Comparison of ENCODE assay signal across 8 cellular contexts in genomic region chr2:157777425-157777824, GRCh38.
DNase-seq lines count a peak whose midpoint lies in the region; ATAC-seq and TF ChIP-seq lines count a peak whose summit lies in the region.

No MANE protein-coding gene starts in this region.

- H3K4me1 ChIP-seq in ovary (ENCODE audit: insufficient read depth), result peaks cover 2% of the 10 kb centered on the region

- no peaks in the 10 kb centered on the region for H3K27me3 ChIP-seq in ovary

- POLR2A ChIA-PET in activated CD4-positive, alpha-beta memory T cell treated with anti-CD3 and anti-CD28 coated beads for 36 hours (lab: Charles Lee), result no interaction called here

- TF ChIP-seq CTCF in epithelial cell of esophagus (IDR thresholded peaks at IDR 0.05; ENCODE audit: insufficient read depth, low read depth, low read length, missing control alignments) (peak; percentile 73), ovary (IDR thresholded peaks at IDR 0.05) (peak in 2 of 3 donors; percentile 62 to 66)

- WGBS in ovary, 3 donors, result 59 to 60% (median 59%) methylated on average over 4 of the region's 4 CpGs

- H3K36me3 Mint-ChIP-seq in activated CD4-positive, alpha-beta memory T cell treated with anti-CD3 and anti-CD28 coated beads for 36 hours, result peaks cover 35% of the 10 kb centered on the region

- peaks cover 12% of the 10 kb centered on the region for H3K4me1 Mint-ChIP-seq in activated CD4-positive, alpha-beta memory T cell treated with anti-CD3 and anti-CD28 coated beads for 36 hours (ENCODE audit: low read depth)

- H3K27ac Mint-ChIP-seq in activated CD4-positive, alpha-beta memory T cell treated with anti-CD3 and anti-CD28 coated beads for 36 hours, result no peak overlapping the region

- intact Hi-C loops in activated CD4-positive, alpha-beta memory T cell treated with anti-CD3 and anti-CD28 coated beads for 36 hours (cut with micrococcal nuclease), result loop anchor here (1.0 kb wide), 2 partner anchors 121 to 233 kb away; no protein-coding TSS in a partner anchor
- intact Hi-C loops in ovary (cut with DNase I), result loop anchor here in 3 of 4 donors (5.0 to 10.0 kb wide), 4 partner anchors 230 to 283 kb away; no protein-coding TSS in a partner anchor

- no peak overlapping the region for H3K4me3 Mint-ChIP-seq in activated CD4-positive, alpha-beta memory T cell treated with anti-CD3 and anti-CD28 coated beads for 36 hours

- DNase-seq in SIG-M5 treated with dmso at 0.1 percent for 504 hours (lab: John Stamatoyannopoulos, UW; ENCODE audit: unreplicated experiment) (peak; percentile 17), SIG-M5 (lab: John Stamatoyannopoulos, UW) (no peak), NCI-H1694 treated with DMSO at 0.1 percent for 48 hours (lab: John Stamatoyannopoulos, UW) (peak; percentile 55), epithelial cell of esophagus (ENCODE audit: low read depth) (peak; percentile 62), ovary (peak; percentile 34 to 71 (median 49))
- peak; percentile 61 for DNase-seq in activated CD4-positive, alpha-beta memory T cell treated with anti-CD3 and anti-CD28 coated beads for 36 hours

- H3K9me3 ChIP-seq in ovary, result no peaks in the 10 kb centered on the region

- H3K27ac ChIP-seq in ovary, result no peak overlapping the region

- no peaks in the 10 kb centered on the region for H3K9me3 Mint-ChIP-seq in activated CD4-positive, alpha-beta memory T cell treated with anti-CD3 and anti-CD28 coated beads for 36 hours

- ATAC-seq in HG02678 (IDR thresholded peaks at IDR 0.05; ENCODE audit: unreplicated experiment), result no peak
- ATAC-seq in HG02981 (IDR thresholded peaks at IDR 0.05; ENCODE audit: unreplicated experiment), result no peak

- TF ChIP-seq POLR2A in ovary (IDR thresholded peaks at IDR 0.05), result no peak

- no peaks in the 10 kb centered on the region for H3K27me3 Mint-ChIP-seq in activated CD4-positive, alpha-beta memory T cell treated with anti-CD3 and anti-CD28 coated beads for 36 hours

- CTCF ChIA-PET in activated CD4-positive, alpha-beta memory T cell treated with anti-CD3 and anti-CD28 coated beads for 36 hours (lab: Charles Lee), result interaction anchor here (0.7 to 3.1 kb wide), 4 partner anchors 231 to 475 kb away, joined by 3 to 25 read pairs (median 8); no protein-coding TSS in a partner anchor

- H3K36me3 ChIP-seq in ovary, result no peaks in the 10 kb centered on the region

- H3K4me3 ChIP-seq in epithelial cell of esophagus (ENCODE audit: low read length) (no peak overlapping the region), ovary (no peak overlapping the region)

- no peak for TF ChIP-seq EP300 in ovary (IDR thresholded peaks at IDR 0.05)
